8 cellular contexts compared by ENCODE assay signal in the genomic region with DNA sequence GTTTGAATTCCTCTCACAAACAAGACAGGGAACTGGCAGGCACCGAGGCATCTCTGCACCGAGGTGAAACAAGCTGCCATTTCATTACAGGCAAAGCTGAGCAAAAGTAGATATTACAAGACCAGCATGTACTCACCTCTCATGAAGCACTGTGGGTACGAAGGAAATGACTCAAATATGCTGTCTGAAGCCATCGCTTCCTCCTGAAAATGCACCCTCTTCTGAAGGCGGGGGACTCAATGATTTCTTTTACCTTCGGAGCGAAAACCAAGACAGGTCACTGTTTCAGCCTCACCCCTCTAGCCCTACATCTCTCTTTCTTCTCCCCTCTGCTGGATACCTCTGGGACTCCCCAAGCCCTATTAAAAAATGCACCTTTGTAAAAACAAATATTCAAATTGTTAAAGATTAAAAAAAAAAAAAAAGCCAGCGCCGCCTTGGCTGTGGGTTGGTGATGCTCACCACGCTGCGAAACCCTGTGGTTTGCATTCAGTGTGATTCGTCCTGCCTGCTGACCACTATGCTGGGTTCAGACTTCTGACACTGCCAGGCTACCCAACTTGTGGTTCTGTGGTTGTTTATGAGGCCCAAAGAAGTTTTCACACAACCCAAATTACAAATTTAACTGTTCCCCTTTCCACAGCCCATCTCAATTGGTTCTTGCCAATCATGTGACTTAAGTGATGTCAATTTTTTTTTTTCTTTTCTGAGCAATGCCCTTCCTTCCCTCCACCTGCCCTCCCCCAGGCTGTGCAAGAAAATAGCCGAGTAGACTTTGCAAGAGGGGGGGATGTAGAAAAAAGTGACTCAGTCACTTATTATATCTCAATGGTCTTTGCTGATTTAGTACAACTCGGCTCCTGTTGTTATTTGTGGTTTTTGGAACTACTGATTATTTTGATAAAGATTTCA. TPM values are rescaled to one million over a fixed set of nuclear protein-coding genes. Genes with fewer than 3 reads are reported as not detected.
DNase-seq lines count a peak whose midpoint lies in the region; ATAC-seq and TF ChIP-seq lines count a peak whose summit lies in the region.

A gene (minus strand): TSS at position 597 of the 912 bp plus-strand sequence.

- H3K9ac ChIP-seq in skeletal muscle tissue (ENCODE audit: low read depth in 1 of 3, low read length in 3 of 3) = peak within 1 kb of the TSS; percentile 79 to 93 (median 81)

- no peaks in the 10 kb centered on the region for H3K9me3 Mint-ChIP-seq in WTC11

- H3K36me3 Mint-ChIP-seq in WTC11 = no peaks in the 10 kb centered on the region

- H3K27ac ChIP-seq in gastroesophageal sphincter (peak within 1 kb of the TSS in 1 of 4 donors; percentile 31), skeletal muscle tissue (ENCODE audit: low read depth, low read length) (peak within 1 kb of the TSS; percentile 76)

- CTCF ChIA-PET in WTC11 (lab: Charles Lee) = interaction anchor here (0.6 to 1.2 kb wide), 3 partner anchors 20 to 791 kb away, joined by 3 to 5 read pairs (median 5); no protein-coding TSS in a partner anchor

- peaks cover 37% of the 10 kb centered on the region for H3K4me1 Mint-ChIP-seq in WTC11

- peaks cover 4% of the 10 kb centered on the region for H3K27me3 Mint-ChIP-seq in WTC11 (ENCODE audit: low read depth)

- no peaks in the 10 kb centered on the region for H3K9me3 ChIP-seq in gastroesophageal sphincter
- H3K9me3 ChIP-seq in skeletal muscle tissue (ENCODE audit: control insufficient read depth in 3 of 3, low read length in 3 of 3) = no peaks in the 10 kb centered on the region

- POLR2A ChIA-PET in WTC11 (lab: Charles Lee) = no interaction called here

- TF ChIP-seq EP300 in gastroesophageal sphincter (IDR thresholded peaks at IDR 0.05) = no peak

- H3K27ac Mint-ChIP-seq in WTC11 = no peak within 1 kb of the TSS

- no peak for TF ChIP-seq POLR2A in gastroesophageal sphincter (IDR thresholded peaks at IDR 0.05)

- WGBS in gastroesophageal sphincter (ENCODE audit: low coverage in 1 of 2), 2 donors = 71 to 76% methylated on average over 4 to 14 of the region's 14 CpGs

- H3K4me3 ChIP-seq in gastroesophageal sphincter (peak within 1 kb of the TSS; percentile 15 to 26), skeletal muscle tissue (ENCODE audit: low read length in 3 of 3) (peak within 1 kb of the TSS; percentile 63 to 77 (median 73))

- H3K4me1 ChIP-seq in gastroesophageal sphincter (peaks cover 0 to 44% (median 4%) of the 10 kb centered on the region in 3 donors), skeletal muscle tissue (ENCODE audit: control insufficient read depth in 3 of 3, insufficient read depth in 3 of 3, low read length in 3 of 3) (peaks cover 48 to 73% (median 52%) of the 10 kb centered on the region in 3 donors)

- peak; percentile 38 for ATAC-seq in GM18520 (IDR thresholded peaks at IDR 0.05; ENCODE audit: unreplicated experiment)
- ATAC-seq in HG02973 (IDR thresholded peaks at IDR 0.05; ENCODE audit: unreplicated experiment) = peak; percentile 46
- peak; percentile 8 for ATAC-seq in gastroesophageal sphincter
- ATAC-seq in WTC11 = no peak

- H3K4me3 Mint-ChIP-seq in WTC11 = no peak within 1 kb of the TSS

- DNase-seq in activated T-helper 1 cell treated with Interleukin-2 at 50 U/mL for 16 hours (ENCODE audit: low read depth) = peak; percentile 61
- DNase-seq in WTC11 (ENCODE audit: low spot score) = no peak
- no peak for DNase-seq in NCI-H446 treated with DMSO at 0.1 percent for 48 hours (lab: John Stamatoyannopoulos, UW)

- H3K36me3 ChIP-seq in gastroesophageal sphincter (no peaks in the 10 kb centered on the region), skeletal muscle tissue (ENCODE audit: control insufficient read depth in 3 of 3, insufficient read depth in 3 of 3, low read length in 3 of 3) (no peaks in the 10 kb centered on the region)

- TF ChIP-seq CTCF in gastroesophageal sphincter (IDR thresholded peaks at IDR 0.05) (no peak), WTC11 (IDR thresholded peaks at IDR 0.05) (no peak)

- H3K27me3 ChIP-seq in gastroesophageal sphincter = no peaks in the 10 kb centered on the region
- H3K27me3 ChIP-seq in skeletal muscle tissue (ENCODE audit: control insufficient read depth in 3 of 3, insufficient read depth in 3 of 3, low read length in 3 of 3) = no peaks in the 10 kb centered on the region

TF ChIP-seq in PFSK-1, 5 proteins besides CTCF, POLR2A, EP300 and RAD21:
- TF ChIP-seq TAF1 (IDR thresholded peaks at IDR 0.05; ENCODE audit: borderline replicate concordance, insufficient read depth, low read length) (peak; percentile 63; the same call in 1 of the 2 replicates), FOXP2 (optimal IDR thresholded peaks at IDR 0.05; ENCODE audit: borderline replicate concordance, extremely low read depth, extremely low read length, insufficient read depth) (no peak), POLR2AphosphoS5 (IDR thresholded peaks at IDR 0.05; ENCODE audit: low read depth, low read length) (peak; percentile 64), SIN3A (IDR thresholded peaks at IDR 0.05; ENCODE audit: borderline replicate concordance, insufficient read depth, low read length) (no peak)
- TF ChIP-seq, protein P1, sequence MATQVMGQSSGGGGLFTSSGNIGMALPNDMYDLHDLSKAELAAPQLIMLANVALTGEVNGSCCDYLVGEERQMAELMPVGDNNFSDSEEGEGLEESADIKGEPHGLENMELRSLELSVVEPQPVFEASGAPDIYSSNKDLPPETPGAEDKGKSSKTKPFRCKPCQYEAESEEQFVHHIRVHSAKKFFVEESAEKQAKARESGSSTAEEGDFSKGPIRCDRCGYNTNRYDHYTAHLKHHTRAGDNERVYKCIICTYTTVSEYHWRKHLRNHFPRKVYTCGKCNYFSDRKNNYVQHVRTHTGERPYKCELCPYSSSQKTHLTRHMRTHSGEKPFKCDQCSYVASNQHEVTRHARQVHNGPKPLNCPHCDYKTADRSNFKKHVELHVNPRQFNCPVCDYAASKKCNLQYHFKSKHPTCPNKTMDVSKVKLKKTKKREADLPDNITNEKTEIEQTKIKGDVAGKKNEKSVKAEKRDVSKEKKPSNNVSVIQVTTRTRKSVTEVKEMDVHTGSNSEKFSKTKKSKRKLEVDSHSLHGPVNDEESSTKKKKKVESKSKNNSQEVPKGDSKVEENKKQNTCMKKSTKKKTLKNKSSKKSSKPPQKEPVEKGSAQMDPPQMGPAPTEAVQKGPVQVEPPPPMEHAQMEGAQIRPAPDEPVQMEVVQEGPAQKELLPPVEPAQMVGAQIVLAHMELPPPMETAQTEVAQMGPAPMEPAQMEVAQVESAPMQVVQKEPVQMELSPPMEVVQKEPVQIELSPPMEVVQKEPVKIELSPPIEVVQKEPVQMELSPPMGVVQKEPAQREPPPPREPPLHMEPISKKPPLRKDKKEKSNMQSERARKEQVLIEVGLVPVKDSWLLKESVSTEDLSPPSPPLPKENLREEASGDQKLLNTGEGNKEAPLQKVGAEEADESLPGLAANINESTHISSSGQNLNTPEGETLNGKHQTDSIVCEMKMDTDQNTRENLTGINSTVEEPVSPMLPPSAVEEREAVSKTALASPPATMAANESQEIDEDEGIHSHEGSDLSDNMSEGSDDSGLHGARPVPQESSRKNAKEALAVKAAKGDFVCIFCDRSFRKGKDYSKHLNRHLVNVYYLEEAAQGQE (IDR thresholded peaks at IDR 0.05; ENCODE audit: insufficient read depth in 1 of 2, low read depth in 2 of 2, low read length in 2 of 2) = no peak

TF ChIP-seq in WTC11, 78 proteins besides CTCF, POLR2A, EP300 and RAD21:
- TF ChIP-seq, protein P2, sequence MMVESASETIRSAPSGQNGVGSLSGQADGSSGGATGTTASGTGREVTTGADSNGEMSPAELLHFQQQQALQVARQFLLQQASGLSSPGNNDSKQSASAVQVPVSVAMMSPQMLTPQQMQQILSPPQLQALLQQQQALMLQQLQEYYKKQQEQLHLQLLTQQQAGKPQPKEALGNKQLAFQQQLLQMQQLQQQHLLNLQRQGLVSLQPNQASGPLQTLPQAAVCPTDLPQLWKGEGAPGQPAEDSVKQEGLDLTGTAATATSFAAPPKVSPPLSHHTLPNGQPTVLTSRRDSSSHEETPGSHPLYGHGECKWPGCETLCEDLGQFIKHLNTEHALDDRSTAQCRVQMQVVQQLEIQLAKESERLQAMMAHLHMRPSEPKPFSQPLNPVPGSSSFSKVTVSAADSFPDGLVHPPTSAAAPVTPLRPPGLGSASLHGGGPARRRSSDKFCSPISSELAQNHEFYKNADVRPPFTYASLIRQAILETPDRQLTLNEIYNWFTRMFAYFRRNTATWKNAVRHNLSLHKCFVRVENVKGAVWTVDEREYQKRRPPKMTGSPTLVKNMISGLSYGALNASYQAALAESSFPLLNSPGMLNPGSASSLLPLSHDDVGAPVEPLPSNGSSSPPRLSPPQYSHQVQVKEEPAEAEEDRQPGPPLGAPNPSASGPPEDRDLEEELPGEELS (CRISPR knock-in tag; IDR thresholded peaks at IDR 0.05) = no peak
- TF ChIP-seq MYBL2 (CRISPR knock-in tag; IDR thresholded peaks at IDR 0.05) (no peak), NR3C1 (CRISPR knock-in tag; conservative IDR thresholded peaks at IDR 0.05; ENCODE audit: low read depth) (no peak)

RNA-seq across cellular contexts. Expression of the gene that starts here (rescaled TPM):
- 22.7 TPM for polyA plus RNA-seq in PFSK-1 (2012; ENCODE audit: insufficient read length, low read depth)
- total RNA-seq in gastroesophageal sphincter (10 to 100 TPM in 1 of 4 donors, 1 to 10 TPM in 3; 3.9 to 14.5 (median 5.8) TPM), skeletal muscle tissue (7.8 TPM), WTC11 (2021) (1.0 to 2.2 TPM (median 1.3 TPM) in 3 replicates)
